8 cellular contexts compared by ENCODE assay signal in genomic region chr6:109096198-109096597, GRCh38. TPM values are rescaled to one million over a fixed set of nuclear protein-coding genes. Genes with fewer than 3 reads are reported as not detected.
A peak's percentile ranks its signal among the peaks of the same experiment; 100 is the strongest.
DNase-seq lines count a peak whose midpoint lies in the region; ATAC-seq, FAIRE-seq and TF ChIP-seq lines count a peak whose summit lies in the region.

No MANE protein-coding gene starts in this region.

- no peak for TF ChIP-seq CTCF in WTC11 (IDR thresholded peaks at IDR 0.05)
- TF ChIP-seq CTCF in suprapubic skin (IDR thresholded peaks at IDR 0.05): no peak

- no peak for FAIRE-seq in small intestine (lab: Jason Lieb, UNC)

- no peaks in the 10 kb centered on the region for H3K9me3 Mint-ChIP-seq in activated CD8-positive, alpha-beta memory T cell treated with anti-CD3 and anti-CD28 coated beads, Interleukin-2, amount 10 ng/mL, durations not matched to agents 7 days and 5 days (ENCODE audit: low read depth)
- no peaks in the 10 kb centered on the region for H3K9me3 Mint-ChIP-seq in WTC11

- POLR2A ChIA-PET in WTC11 (lab: Charles Lee): no interaction called here

- H3K4me3 ChIP-seq in iPS-18c (ENCODE audit: insufficient read depth, low read depth, low read length) (peak overlapping the region; percentile 67; the same call in 1 of the 2 replicates), suprapubic skin (peak overlapping the region; percentile 69), small intestine (ENCODE audit: low read depth in 1 of 2, low read length in 2 of 2) (no peak overlapping the region)

- H3K27me3 Mint-ChIP-seq in activated CD8-positive, alpha-beta memory T cell treated with anti-CD3 and anti-CD28 coated beads, Interleukin-2, amount 10 ng/mL, durations not matched to agents 7 days and 5 days: no peaks in the 10 kb centered on the region
- H3K27me3 Mint-ChIP-seq in WTC11 (ENCODE audit: low read depth): no peaks in the 10 kb centered on the region

- in situ Hi-C loops in ACHN (cut with HindIII; ENCODE audit: low pct_ligation_motif_present, low pct_unique_long_range_greater_than_20kb, low sequenced_read_pairs): no loop called here

- no peak for TF ChIP-seq POLR2A in suprapubic skin (IDR thresholded peaks at IDR 0.05)

- H3K27ac Mint-ChIP-seq in activated CD8-positive, alpha-beta memory T cell treated with anti-CD3 and anti-CD28 coated beads, Interleukin-2, amount 10 ng/mL, durations not matched to agents 7 days and 5 days: peak overlapping the region; percentile 98
- no peak overlapping the region for H3K27ac Mint-ChIP-seq in WTC11

- DNase-seq in activated CD8-positive, alpha-beta memory T cell treated with anti-CD3 and anti-CD28 coated beads, Interleukin-2, amount 10 ng/mL, durations not matched to agents 7 days and 5 days: no peak
- no peak for DNase-seq in activated CD8-positive, alpha-beta memory T cell treated with anti-CD3 and anti-CD28 coated beads, Interleukin-2, amount 50 U/mL, for 4 hours
- DNase-seq in WTC11 (ENCODE audit: low spot score) (no peak), suprapubic skin (ENCODE audit: low spot score in 2 of 2) (no peak), ACHN (no peak), small intestine (no peak), NCI-H1436 treated with DMSO at 0.1 percent for 48 hours (lab: John Stamatoyannopoulos, UW) (no peak)

- no peaks in the 10 kb centered on the region for H3K36me3 ChIP-seq in suprapubic skin
- H3K36me3 ChIP-seq in small intestine (ENCODE audit: control insufficient read depth in 2 of 2, insufficient read depth in 2 of 2, low read length in 2 of 2): no peaks in the 10 kb centered on the region

- ATAC-seq in activated CD8-positive, alpha-beta memory T cell treated with anti-CD3 and anti-CD28 coated beads, Interleukin-2, amount 10 ng/mL, durations not matched to agents 7 days and 5 days: no peak
- ATAC-seq in WTC11: no peak

- H3K9me3 ChIP-seq in iPS-18c (ENCODE audit: control insufficient read depth, insufficient read depth, low read length) (no peaks in the 10 kb centered on the region), suprapubic skin (no peaks in the 10 kb centered on the region), small intestine (ENCODE audit: control insufficient read depth, low read depth) (no peaks in the 10 kb centered on the region)

- H3K36me3 Mint-ChIP-seq in activated CD8-positive, alpha-beta memory T cell treated with anti-CD3 and anti-CD28 coated beads, Interleukin-2, amount 10 ng/mL, durations not matched to agents 7 days and 5 days: peaks cover 24% of the 10 kb centered on the region
- no peaks in the 10 kb centered on the region for H3K36me3 Mint-ChIP-seq in WTC11

- peak overlapping the region; percentile 94 for H3K4me3 Mint-ChIP-seq in activated CD8-positive, alpha-beta memory T cell treated with anti-CD3 and anti-CD28 coated beads, Interleukin-2, amount 10 ng/mL, durations not matched to agents 7 days and 5 days
- peak overlapping the region; percentile 91 for H3K4me3 Mint-ChIP-seq in WTC11

- TF ChIP-seq EP300 in suprapubic skin (IDR thresholded peaks at IDR 0.05): no peak

- CTCF ChIA-PET in activated CD8-positive, alpha-beta memory T cell treated with anti-CD3 and anti-CD28 coated beads, Interleukin-2, amount 10 ng/mL, durations not matched to agents 7 days and 5 days (lab: Charles Lee): interaction anchor here (1.2 to 1.8 kb wide), 4 partner anchors 11 to 286 kb away, joined by 3 to 4 read pairs (median 4); partner anchors contain the start of gene CD164
- CTCF ChIA-PET in WTC11 (lab: Charles Lee): no interaction called here

- H3K27ac ChIP-seq in suprapubic skin: no peak overlapping the region
- H3K27ac ChIP-seq in small intestine (ENCODE audit: low read depth in 1 of 2, low read length in 1 of 2): peak overlapping the region in 1 of 2 donors; percentile 11

- H3K4me1 ChIP-seq in suprapubic skin (peaks cover 40% of the 10 kb centered on the region), small intestine (ENCODE audit: control insufficient read depth in 2 of 2, insufficient read depth in 1 of 2, low read depth in 1 of 2, low read length in 1 of 2) (peaks cover 3 to 15% of the 10 kb centered on the region in 2 donors)

- H3K27me3 ChIP-seq in suprapubic skin (no peaks in the 10 kb centered on the region), small intestine (ENCODE audit: control insufficient read depth in 2 of 2, insufficient read depth in 2 of 2, low read length in 2 of 2) (no peaks in the 10 kb centered on the region)

- peaks cover 45% of the 10 kb centered on the region for H3K4me1 Mint-ChIP-seq in activated CD8-positive, alpha-beta memory T cell treated with anti-CD3 and anti-CD28 coated beads, Interleukin-2, amount 10 ng/mL, durations not matched to agents 7 days and 5 days
- peaks cover 25% of the 10 kb centered on the region for H3K4me1 Mint-ChIP-seq in WTC11

- 51% methylated on average over 6 of the region's 6 CpGs for WGBS in suprapubic skin
- WGBS in small intestine, 3 donors: 14 to 33% (median 32%) methylated on average over 6 of the region's 6 CpGs

TF ChIP-seq in WTC11, 78 proteins besides CTCF, POLR2A, EP300 and RAD21:
- TF ChIP-seq TP53 (CRISPR knock-in tag; IDR thresholded peaks at IDR 0.05) (no peak), EMX1 (CRISPR knock-in tag; IDR thresholded peaks at IDR 0.05) (no peak), MAX (CRISPR knock-in tag; IDR thresholded peaks at IDR 0.05) (no peak), ZNF121 (CRISPR knock-in tag; IDR thresholded peaks at IDR 0.05) (no peak)
TF ChIP-seq in WTC11: peak in this region for 0.

RNA-seq across cellular contexts. Expression of gene CEP57L1, which starts 0.9 kb away (rescaled TPM):
- total RNA-seq in activated CD8-positive, alpha-beta memory T cell treated with anti-CD3 and anti-CD28 coated beads, Interleukin-2, amount 10 ng/mL, durations not matched to agents 7 days and 5 days: 10 to 100 TPM; 23.9 to 25.5 TPM
- total RNA-seq in WTC11 (2021) (12.2 to 13.3 TPM (median 13.1 TPM) in 3 replicates), suprapubic skin (10 to 100 TPM; 10.3 to 18.8 (median 13.8) TPM)
- 1 to 10 TPM; 3.0 to 9.1 (median 7.6) TPM for polyA plus RNA-seq in small intestine

RNA-seq across cellular contexts. Expression of gene SESN1, which starts 1.6 kb away (rescaled TPM):
- 10 to 100 TPM; 18.3 to 20.9 TPM for total RNA-seq in activated CD8-positive, alpha-beta memory T cell treated with anti-CD3 and anti-CD28 coated beads, Interleukin-2, amount 10 ng/mL, durations not matched to agents 7 days and 5 days
- total RNA-seq in WTC11 (2021): 22.2 to 30.2 TPM (median 22.5 TPM) in 3 replicates
- 100 to 1,000 TPM in 1 of 4 donors, 10 to 100 TPM in 3; 70.7 to 207 (median 86.7) TPM for total RNA-seq in suprapubic skin
- 10 to 100 TPM; 13.8 to 17.8 (median 15.7) TPM for polyA plus RNA-seq in small intestine

Comparison
In these comparisons a context has a peak if more than half of its experiments do, and no peak if none do; other contexts are left out.
1. H3K4me3 ChIP-seq: peak in iPS-18c (single experiment) and suprapubic skin (single experiment); none in small intestine (0 of 2).